8 cellular contexts compared by ENCODE assay signal in the genomic region with DNA sequence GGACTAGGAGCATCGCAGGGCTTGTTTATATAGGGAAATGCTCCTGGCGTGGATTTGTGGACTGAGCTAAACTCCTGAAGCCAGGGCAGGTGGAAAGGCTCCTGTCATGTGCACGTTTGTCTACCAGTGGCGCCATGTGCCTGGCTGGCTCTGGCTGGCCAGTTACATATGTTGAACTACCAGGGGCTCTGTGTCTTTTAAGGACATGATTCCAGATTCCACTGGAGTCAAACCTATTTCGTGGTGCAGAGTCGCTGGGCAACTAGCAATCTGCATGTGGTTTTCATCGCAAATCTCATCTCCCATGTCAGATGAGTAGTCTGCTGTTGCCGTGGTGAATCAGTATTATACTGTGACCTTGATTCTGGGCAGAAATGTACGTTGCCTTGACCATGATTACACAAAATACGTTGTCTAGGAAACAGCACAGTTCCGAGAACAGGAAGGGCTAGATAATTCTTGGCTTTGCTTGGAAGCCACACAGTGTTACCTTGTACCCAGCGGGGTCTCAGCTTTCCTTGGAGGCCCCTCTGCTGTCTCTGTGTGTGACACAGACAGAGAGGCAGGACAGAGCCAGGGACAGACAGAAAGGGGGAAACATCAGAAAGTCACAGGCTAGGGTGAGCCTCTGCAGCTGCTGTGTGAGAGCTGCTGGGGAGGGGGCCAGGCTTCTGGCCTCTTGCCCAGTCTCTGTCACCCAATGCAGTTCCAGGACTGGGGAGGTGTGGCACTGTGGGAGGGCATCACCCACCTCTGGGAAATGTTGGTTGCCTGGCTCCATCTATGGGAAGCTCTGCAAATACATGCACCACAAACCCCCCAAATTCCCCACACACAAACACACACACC. TPM values are rescaled to one million over a fixed set of nuclear protein-coding genes. Genes with fewer than 3 reads are reported as not detected.
DNase-seq lines count a peak whose midpoint lies in the region; ATAC-seq and TF ChIP-seq lines count a peak whose summit lies in the region.

No MANE protein-coding gene starts in this region.

- peak overlapping the region; percentile 78 for H3K27ac ChIP-seq in VCaP

- DNase-seq in activated naive CD4-positive, alpha-beta T cell treated with anti-CD3 and anti-CD28 coated beads, Interleukin-2, amount 10 ng/mL, durations not matched to agents 7 days and 5 days = peak; percentile 53
- no peak for DNase-seq in activated naive CD4-positive, alpha-beta T cell (lab: John Stamatoyannopoulos, UW)
- DNase-seq in NCI-H1417 treated with DMSO at 0.1 percent for 48 hours (lab: John Stamatoyannopoulos, UW) = peak; percentile 12
- DNase-seq in globus pallidus (ENCODE audit: low spot score) = peak; percentile 20
- DNase-seq in GM10248 (ENCODE audit: extremely low spot score) = no peak

- no peaks in the 10 kb centered on the region for H3K4me1 Mint-ChIP-seq in activated naive CD4-positive, alpha-beta T cell treated with anti-CD3 and anti-CD28 coated beads, Interleukin-2, amount 10 ng/mL, durations not matched to agents 7 days and 5 days

- no peaks in the 10 kb centered on the region for H3K27me3 ChIP-seq in skeletal muscle satellite cell (ENCODE audit: control insufficient read depth, insufficient read depth, low read length)

- H3K4me2 ChIP-seq in skeletal muscle satellite cell (ENCODE audit: low read length) = peak overlapping the region; percentile 69

- no peaks in the 10 kb centered on the region for H3K9me3 ChIP-seq in skeletal muscle satellite cell (replicated peaks; ENCODE audit: low read length)

- no peak overlapping the region for H3K4me3 ChIP-seq in skeletal muscle satellite cell (ENCODE audit: low read length)

- no peaks in the 10 kb centered on the region for H3K27me3 Mint-ChIP-seq in activated naive CD4-positive, alpha-beta T cell treated with anti-CD3 and anti-CD28 coated beads, Interleukin-2, amount 10 ng/mL, durations not matched to agents 7 days and 5 days

- no peak for ATAC-seq in GM18520 (IDR thresholded peaks at IDR 0.05; ENCODE audit: unreplicated experiment)

- peaks cover 3% of the 10 kb centered on the region for H3K4me1 ChIP-seq in skeletal muscle satellite cell (ENCODE audit: control insufficient read depth, insufficient read depth, low read length)

- POLR2A ChIA-PET in GM10248 (lab: Yijun Ruan, JAX) = no interaction called here

- H3K9ac ChIP-seq in skeletal muscle satellite cell (ENCODE audit: low read depth, low read length) = peak overlapping the region; percentile 20

- CTCF ChIA-PET in activated naive CD4-positive, alpha-beta T cell treated with anti-CD3 and anti-CD28 coated beads, Interleukin-2, amount 10 ng/mL, durations not matched to agents 7 days and 5 days (lab: Charles Lee) = no interaction called here
- CTCF ChIA-PET in GM10248 (lab: Yijun Ruan, JAX) = interaction anchor here (1.5 kb wide), 1 partner anchor 89 kb away, joined by 3 read pairs; a partner anchor contains a TSS

- H3K9me3 Mint-ChIP-seq in activated naive CD4-positive, alpha-beta T cell treated with anti-CD3 and anti-CD28 coated beads, Interleukin-2, amount 10 ng/mL, durations not matched to agents 7 days and 5 days = no peaks in the 10 kb centered on the region

- TF ChIP-seq CTCF in VCaP (conservative IDR thresholded peaks at IDR 0.05) (peak; percentile 49), GM10248 (IDR thresholded peaks at IDR 0.05; ENCODE audit: control extremely low read depth, extremely low read depth, low read depth, missing control alignments) (no peak)

- H3K36me3 Mint-ChIP-seq in activated naive CD4-positive, alpha-beta T cell treated with anti-CD3 and anti-CD28 coated beads, Interleukin-2, amount 10 ng/mL, durations not matched to agents 7 days and 5 days = no peaks in the 10 kb centered on the region

- H3K27ac Mint-ChIP-seq in activated naive CD4-positive, alpha-beta T cell treated with anti-CD3 and anti-CD28 coated beads, Interleukin-2, amount 10 ng/mL, durations not matched to agents 7 days and 5 days = no peak overlapping the region

- H3K36me3 ChIP-seq in skeletal muscle satellite cell (ENCODE audit: insufficient read depth, low read length) = no peaks in the 10 kb centered on the region

- no peak overlapping the region for H3K4me3 Mint-ChIP-seq in activated naive CD4-positive, alpha-beta T cell treated with anti-CD3 and anti-CD28 coated beads, Interleukin-2, amount 10 ng/mL, durations not matched to agents 7 days and 5 days

RNA-seq across cellular contexts. Expression of a gene that starts 19.2 kb away (rescaled TPM):
- total RNA-seq in skeletal muscle satellite cell (2012; rRNA removed) = not detected in 2 replicates

RNA-seq across cellular contexts. Expression of a gene that starts 29.4 kb away (rescaled TPM):
- total RNA-seq in skeletal muscle satellite cell (2012; rRNA removed) = under 0.01 TPM in 1 of 2 replicates, not detected in the other

RNA-seq across cellular contexts. Expression of a gene that starts 48.0 kb away (rescaled TPM):
- total RNA-seq in skeletal muscle satellite cell (2012; rRNA removed) = 5.8 and 6.1 TPM in 2 replicates

Comparison
In these comparisons a context has a peak if more than half of its experiments do, and no peak if none do; other contexts are left out.
1. DNase-seq: peak in activated naive CD4-positive, alpha-beta T cell treated with anti-CD3 and anti-CD28 coated beads, Interleukin-2, amount 10 ng/mL, durations not matched to agents 7 days and 5 days (single experiment), NCI-H1417 treated with DMSO at 0.1 percent for 48 hours (single experiment) and globus pallidus (single experiment); none in activated naive CD4-positive, alpha-beta T cell (0 of 4) and GM10248 (single experiment).